ENCODE assay signal across 8 cellular contexts in the genomic region with DNA sequence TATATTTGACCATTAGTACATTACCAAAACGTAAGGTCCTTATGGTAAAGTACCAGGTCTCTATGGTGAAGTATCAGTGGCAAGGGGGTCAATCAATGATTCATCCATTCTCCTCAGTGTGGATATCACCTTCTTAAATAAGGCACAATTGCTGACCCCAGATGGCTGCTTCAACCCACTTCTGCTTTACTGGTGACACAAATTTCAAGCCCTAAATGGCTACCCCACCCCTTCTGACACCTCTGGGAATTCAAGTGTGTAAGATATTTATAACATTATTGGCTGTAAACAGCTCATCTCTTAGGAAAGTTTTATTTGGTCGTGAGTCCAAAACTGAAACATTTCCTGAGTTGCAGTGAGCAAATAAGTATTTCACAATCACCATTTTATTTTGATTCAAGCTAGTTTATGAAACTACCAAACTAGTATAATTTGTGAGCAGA. TPM values are rescaled to one million over a fixed set of nuclear protein-coding genes. Genes with fewer than 3 reads are reported as not detected.
DNase-seq lines count a peak whose midpoint lies in the region; ATAC-seq, FAIRE-seq and TF ChIP-seq lines count a peak whose summit lies in the region.

No MANE protein-coding gene starts in this region.

- H3K27me3 ChIP-seq in bronchial epithelial cell (ENCODE audit: control insufficient read depth, insufficient read depth, low read length) (no peaks in the 10 kb centered on the region), psoas muscle (ENCODE audit: insufficient read depth in 3 of 3, low read length in 2 of 3) (no peaks in the 10 kb centered on the region)

- WGBS in psoas muscle, 3 donors = 38 to 40% (median 39%) methylated on average over 2 of the region's 2 CpGs

- intact Hi-C loops in psoas muscle (cut with DNase I) = no loop called here

- no peak overlapping the region for H3K4me3 ChIP-seq in bronchial epithelial cell (ENCODE audit: low read depth, low read length)
- H3K4me3 ChIP-seq in psoas muscle = peak overlapping the region; percentile 15

- peak overlapping the region; percentile 61 for H3K27ac ChIP-seq in psoas muscle

- no peak for TF ChIP-seq CTCF in bronchial epithelial cell (IDR thresholded peaks at IDR 0.05; ENCODE audit: insufficient read depth, low read length, severe bottlenecking)
- TF ChIP-seq CTCF in psoas muscle (IDR thresholded peaks at IDR 0.05) = no peak

- DNase-seq in bronchial epithelial cell (ENCODE audit: low read depth) (peak; percentile 73), psoas muscle (no peak), NCI-H748 (lab: John Stamatoyannopoulos, UW; ENCODE audit: unreplicated experiment) (no peak), urothelium cell line (ENCODE audit: low spot score) (no peak), A172 (ENCODE audit: low spot score) (no peak)
- no peak for DNase-seq in activated naive CD4-positive, alpha-beta T cell (lab: John Stamatoyannopoulos, UW)

- ATAC-seq in GM19372 (IDR thresholded peaks at IDR 0.05; ENCODE audit: low read depth, unreplicated experiment) = peak; percentile 68
- ATAC-seq in HG03457 (IDR thresholded peaks at IDR 0.05; ENCODE audit: unreplicated experiment) = peak; percentile 72
- peak; percentile 29 to 69 (median 58) for ATAC-seq in psoas muscle

- H3K36me3 ChIP-seq in bronchial epithelial cell (ENCODE audit: control insufficient read depth, insufficient read depth, low read length) = no peaks in the 10 kb centered on the region
- H3K36me3 ChIP-seq in psoas muscle (ENCODE audit: insufficient read depth in 1 of 2, low read depth in 1 of 2) = no peaks in the 10 kb centered on the region

- H3K4me1 ChIP-seq in psoas muscle = peaks cover 86% of the 10 kb centered on the region

- H3K9me3 ChIP-seq in psoas muscle = no peaks in the 10 kb centered on the region

- FAIRE-seq in bronchial epithelial cell (lab: Jason Lieb, UNC) = no peak
- no peak for FAIRE-seq in urothelium cell line (lab: Jason Lieb, UNC)

RNA-seq across cellular contexts. Expression of a gene that starts 7.9 kb away (rescaled TPM):
- 6.8 and 10.1 TPM in 2 replicates for total RNA-seq in bronchial epithelial cell
- total RNA-seq in psoas muscle = 10 to 100 TPM; 18.8 to 24.9 (median 21.6) TPM
- 10 to 100 TPM; 18.1 to 37.0 (median 22.2) TPM for polyA plus RNA-seq in psoas muscle
- 10.6 and 11.9 TPM in 2 replicates for total RNA-seq in A172 (2014; rRNA removed; shearing (Covaris generic))

RNA-seq across cellular contexts. Expression of a gene that starts 34.3 kb away (rescaled TPM):
- total RNA-seq in bronchial epithelial cell (57.7 and 71.3 TPM in 2 replicates), psoas muscle (10 to 100 TPM; 20.5 to 25.9 (median 22.6) TPM)
- polyA plus RNA-seq in psoas muscle = 10 to 100 TPM in 2 of 3 donors, 1 to 10 TPM in 1; 7.3 to 28.6 (median 13.0) TPM
- 6.9 and 8.8 TPM in 2 replicates for total RNA-seq in A172 (2014; rRNA removed; shearing (Covaris generic))
